ENCODE assay signal across 22 cellular contexts in the genomic region with DNA sequence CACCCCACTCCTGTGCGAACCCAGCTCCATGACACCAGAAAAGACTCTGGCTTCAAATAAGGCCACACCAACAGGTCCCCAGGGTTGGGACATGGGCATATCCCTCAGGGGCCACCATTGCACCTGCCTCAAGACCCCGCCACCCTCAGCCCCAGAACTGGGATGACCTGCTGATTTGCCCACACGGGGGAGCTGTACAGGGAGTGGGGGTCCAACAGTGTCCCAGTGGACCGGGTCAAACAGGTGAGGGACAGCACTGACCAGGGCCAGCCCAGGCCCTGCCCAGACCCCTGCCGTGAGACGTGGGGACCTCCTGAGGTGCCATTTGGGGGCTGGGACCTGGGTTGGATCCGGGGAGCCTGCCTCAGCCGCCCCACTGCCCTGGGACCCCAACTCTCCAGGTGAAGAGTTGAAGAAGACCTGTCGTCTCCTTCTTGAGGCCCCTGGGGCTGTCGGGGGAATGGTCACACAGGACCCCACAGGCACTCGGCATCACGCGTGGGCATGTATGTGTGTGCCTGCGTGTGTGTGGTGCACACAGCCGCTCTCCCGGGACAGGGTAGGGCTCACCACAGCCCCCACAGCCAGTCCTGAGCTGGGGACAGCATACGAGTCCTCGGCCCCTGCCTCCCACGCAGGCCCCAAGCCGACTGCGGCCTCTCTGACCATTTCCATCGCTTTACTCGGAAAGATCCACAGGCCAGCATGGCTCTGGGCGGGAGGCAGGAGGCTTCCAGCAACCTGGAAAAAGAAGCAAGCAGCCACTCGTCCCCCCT. TPM values are rescaled to one million over a fixed set of nuclear protein-coding genes. Genes with fewer than 3 reads are reported as not detected.
DNase-seq lines count a peak whose midpoint lies in the region; ATAC-seq and TF ChIP-seq lines count a peak whose summit lies in the region.
"Had no signal": no experiment of that assay in that cellular context is flagged by ENCODE, and none has a peak within 500 bp of the region (broad histone marks: within the 10 kb centered on the region; RNA-seq: fewer than 3 reads in every experiment).

No MANE protein-coding gene starts in this region.

- H3K27ac Mint-ChIP-seq in activated T-cell treated with anti-CD3 and anti-CD28 coated beads, Interleukin-2, amount 50 U/mL, for 24 hours = peak overlapping the region; percentile 9
- no peak overlapping the region for H3K27ac Mint-ChIP-seq in HFFc6
- peak overlapping the region; percentile 70 for H3K27ac Mint-ChIP-seq in activated naive CD8-positive, alpha-beta T cell treated with anti-CD3 and anti-CD28 coated beads, Interleukin-2, amount 10 ng/mL, durations not matched to agents 7 days and 5 days
- H3K27ac Mint-ChIP-seq: CD4-positive, alpha-beta T cell had no signal

- POLR2A ChIA-PET in activated naive CD8-positive, alpha-beta T cell treated with anti-CD3 and anti-CD28 coated beads, Interleukin-2, amount 10 ng/mL, durations not matched to agents 7 days and 5 days (lab: Charles Lee) = no interaction called here

- peaks cover 4% of the 10 kb centered on the region for H3K4me1 Mint-ChIP-seq in activated T-cell treated with anti-CD3 and anti-CD28 coated beads, Interleukin-2, amount 50 U/mL, for 24 hours (ENCODE audit: low read depth)
- H3K4me1 Mint-ChIP-seq in activated T-cell treated with anti-CD3 and anti-CD28 coated beads, Interleukin-2, amount 50 U/mL, for 4 hours (ENCODE audit: low read depth) = peaks cover 9% of the 10 kb centered on the region
- no peaks in the 10 kb centered on the region for H3K4me1 Mint-ChIP-seq in HFFc6 (ENCODE audit: low read depth)
- H3K4me1 Mint-ChIP-seq in activated naive CD8-positive, alpha-beta T cell treated with anti-CD3 and anti-CD28 coated beads, Interleukin-2, amount 10 ng/mL, durations not matched to agents 7 days and 5 days = peaks cover 7% of the 10 kb centered on the region

- TF ChIP-seq CTCF in HFFc6 (IDR thresholded peaks at IDR 0.05) = 0 out of 2 replicates have a peak, but pooled peaks have one; percentile 14

- no peaks in the 10 kb centered on the region for H3K9me3 Mint-ChIP-seq in activated T-cell treated with anti-CD3 and anti-CD28 coated beads, Interleukin-2, amount 50 U/mL, for 24 hours
- H3K9me3 Mint-ChIP-seq in activated T-cell treated with anti-CD3 and anti-CD28 coated beads, Interleukin-2, amount 50 U/mL, for 4 hours = no peaks in the 10 kb centered on the region
- H3K9me3 Mint-ChIP-seq in HFFc6 = peaks cover 7% of the 10 kb centered on the region
- H3K9me3 Mint-ChIP-seq in activated naive CD8-positive, alpha-beta T cell treated with anti-CD3 and anti-CD28 coated beads, Interleukin-2, amount 10 ng/mL, durations not matched to agents 7 days and 5 days = peaks cover 3% of the 10 kb centered on the region
- H3K9me3 Mint-ChIP-seq: CD4-positive, alpha-beta T cell had no signal

- no peak overlapping the region for H3K4me3 Mint-ChIP-seq in activated T-cell treated with anti-CD3 and anti-CD28 coated beads, Interleukin-2, amount 50 U/mL, for 24 hours
- no peak overlapping the region for H3K4me3 Mint-ChIP-seq in activated T-cell treated with anti-CD3 and anti-CD28 coated beads, Interleukin-2, amount 50 U/mL, for 4 hours
- no peak overlapping the region for H3K4me3 Mint-ChIP-seq in HFFc6
- H3K4me3 Mint-ChIP-seq in activated naive CD8-positive, alpha-beta T cell treated with anti-CD3 and anti-CD28 coated beads, Interleukin-2, amount 10 ng/mL, durations not matched to agents 7 days and 5 days = no peak overlapping the region
- H3K4me3 Mint-ChIP-seq: CD4-positive, alpha-beta T cell had no signal

- no peaks in the 10 kb centered on the region for H3K36me3 Mint-ChIP-seq in activated T-cell treated with anti-CD3 and anti-CD28 coated beads, Interleukin-2, amount 50 U/mL, for 24 hours (ENCODE audit: low read depth)
- H3K36me3 Mint-ChIP-seq in activated T-cell treated with anti-CD3 and anti-CD28 coated beads, Interleukin-2, amount 50 U/mL, for 4 hours (ENCODE audit: insufficient read depth) = no peaks in the 10 kb centered on the region
- H3K36me3 Mint-ChIP-seq in HFFc6 (ENCODE audit: low read depth) = peaks cover 7% of the 10 kb centered on the region; the same call in 1 of the 2 replicates
- H3K36me3 Mint-ChIP-seq in activated naive CD8-positive, alpha-beta T cell treated with anti-CD3 and anti-CD28 coated beads, Interleukin-2, amount 10 ng/mL, durations not matched to agents 7 days and 5 days = no peaks in the 10 kb centered on the region

- H3K27me3 Mint-ChIP-seq in activated T-cell treated with anti-CD3 and anti-CD28 coated beads, Interleukin-2, amount 50 U/mL, for 24 hours = no peaks in the 10 kb centered on the region
- no peaks in the 10 kb centered on the region for H3K27me3 Mint-ChIP-seq in activated T-cell treated with anti-CD3 and anti-CD28 coated beads, Interleukin-2, amount 50 U/mL, for 4 hours (ENCODE audit: low read depth)
- H3K27me3 Mint-ChIP-seq in HFFc6 (ENCODE audit: insufficient read depth) = peaks cover 5% of the 10 kb centered on the region
- no peaks in the 10 kb centered on the region for H3K27me3 Mint-ChIP-seq in activated naive CD8-positive, alpha-beta T cell treated with anti-CD3 and anti-CD28 coated beads, Interleukin-2, amount 10 ng/mL, durations not matched to agents 7 days and 5 days
- H3K27me3 Mint-ChIP-seq: CD4-positive, alpha-beta T cell had no signal

- DNase-seq in activated T-cell treated with anti-CD3 and anti-CD28 coated beads, Interleukin-2, amount 50 U/mL, for 24 hours = no peak
- no peak for DNase-seq in activated T-cell treated with anti-CD3 and anti-CD28 coated beads, Interleukin-2, amount 50 U/mL, for 4 hours
- no peak for DNase-seq in HFFc6
- DNase-seq in activated naive CD8-positive, alpha-beta T cell treated with anti-CD3 and anti-CD28 coated beads, Interleukin-2, amount 10 ng/mL, durations not matched to agents 7 days and 5 days = no peak
- peak; percentile 72 for DNase-seq in posterior vena cava (ENCODE audit: low spot score)
- DNase-seq: ACHN; activated CD8-positive, alpha-beta memory T cell treated with anti-CD3 and anti-CD28 coated beads, Interleukin-2, amount 50 U/mL, for 48 hours; anterior cingulate cortex; DMS53; effector CD4-positive, alpha-beta T cell; left colon; midbrain; NCI-H1105 treated with DMSO at 0.1 percent for 48 hours; NCI-H526 treated with DMSO at 0.1 percent for 48 hours; OCI-M1; stimulated activated CD8-positive, alpha-beta memory T cell treated with anti-CD3 and anti-CD28 coated beads, Interleukin-4, amount 100 ng/mL, for 48 hours had no signal

- intact Hi-C loops in posterior vena cava (cut with DNase I) = no loop called here

- no peak for ATAC-seq in activated T-cell treated with anti-CD3 and anti-CD28 coated beads, Interleukin-2, amount 50 U/mL, for 4 hours
- peak; percentile 27 for ATAC-seq in activated naive CD8-positive, alpha-beta T cell treated with anti-CD3 and anti-CD28 coated beads, Interleukin-2, amount 10 ng/mL, durations not matched to agents 7 days and 5 days (ENCODE audit: low read depth)
- ATAC-seq in HG03095 (IDR thresholded peaks at IDR 0.05; ENCODE audit: unreplicated experiment) = no peak
- ATAC-seq in GM19452 (IDR thresholded peaks at IDR 0.05; ENCODE audit: unreplicated experiment) = no peak
- ATAC-seq in HG03159 (IDR thresholded peaks at IDR 0.05; ENCODE audit: unreplicated experiment) = no peak
- ATAC-seq: HCT116, left colon had no signal

RNA-seq across cellular contexts. Expression of gene ZNF469, which starts 34.2 kb away (rescaled TPM):
- total RNA-seq in activated T-cell treated with anti-CD3 and anti-CD28 coated beads, Interleukin-2, amount 50 U/mL, for 4 hours = 1 to 10 TPM; 1.3 to 1.6 (median 1.3) TPM
- 10 to 100 TPM in 3 of 6 experiments, 1 to 10 TPM in 3; 9.4 to 17.5 (median 10.1) TPM for total RNA-seq in HFFc6 (2021; fragmentation: NEBNext Ultra II Directional; extraction: Animal tissue kit (Norgen Biotek cat#: 25700))
- 1 to 10 TPM; 1.1 to 1.2 TPM for total RNA-seq in activated naive CD8-positive, alpha-beta T cell treated with anti-CD3 and anti-CD28 coated beads, Interleukin-2, amount 10 ng/mL, durations not matched to agents 7 days and 5 days
- 1 to 10 TPM; 2.9 to 6.2 TPM for total RNA-seq in posterior vena cava
- total RNA-seq: SJCRH30 had no signal
